Comparison of ENCODE assay signal across 17 cellular contexts in genomic region chr22:49406879-49407587, GRCh38.
DNase-seq lines count a peak whose midpoint lies in the region; ATAC-seq and TF ChIP-seq lines count a peak whose summit lies in the region.
"Had no signal": no experiment of that assay in that cellular context is flagged by ENCODE, and none has a peak within 500 bp of the region (broad histone marks: within the 10 kb centered on the region; RNA-seq: fewer than 3 reads in every experiment).

No MANE protein-coding gene starts in this region.

- no peaks in the 10 kb centered on the region for H3K36me3 Mint-ChIP-seq in activated CD8-positive, alpha-beta memory T cell treated with anti-CD3 and anti-CD28 coated beads, Interleukin-2, amount 10 ng/mL, durations not matched to agents 7 days and 5 days
- H3K36me3 Mint-ChIP-seq: CD4-positive, alpha-beta memory T cell had no signal

- CTCF ChIA-PET in activated CD8-positive, alpha-beta memory T cell treated with anti-CD3 and anti-CD28 coated beads, Interleukin-2, amount 10 ng/mL, durations not matched to agents 7 days and 5 days (lab: Charles Lee): no interaction called here

- no peak for ATAC-seq in activated CD8-positive, alpha-beta memory T cell treated with anti-CD3 and anti-CD28 coated beads, Interleukin-2, amount 10 ng/mL, durations not matched to agents 7 days and 5 days
- ATAC-seq in left lobe of liver (no peak), HG02852 (IDR thresholded peaks at IDR 0.05; ENCODE audit: unreplicated experiment) (no peak)
- ATAC-seq: A549 had no signal

- no peaks in the 10 kb centered on the region for H3K36me3 ChIP-seq in sigmoid colon
- H3K36me3 ChIP-seq: BLaER1 had no signal

- H3K27ac ChIP-seq in sigmoid colon: no peak overlapping the region
- H3K27ac ChIP-seq: A549, BLaER1, KMS-11 had no signal

- TF ChIP-seq CTCF in sigmoid colon (IDR thresholded peaks at IDR 0.05): no peak

- H3K27me3 ChIP-seq in sigmoid colon: peaks cover 0 to 33% (median 0%) of the 10 kb centered on the region in 3 donors
- H3K27me3 ChIP-seq: BLaER1 had no signal

- H3K4me3 Mint-ChIP-seq in activated CD8-positive, alpha-beta memory T cell treated with anti-CD3 and anti-CD28 coated beads, Interleukin-2, amount 10 ng/mL, durations not matched to agents 7 days and 5 days: no peak overlapping the region
- H3K4me3 Mint-ChIP-seq: CD4-positive, alpha-beta memory T cell had no signal

- no peak for TF ChIP-seq EP300 in sigmoid colon (IDR thresholded peaks at IDR 0.05)

- intact Hi-C loops in sigmoid colon (cut with DNase I): no loop called here

- no peak overlapping the region for H3K27ac Mint-ChIP-seq in activated CD8-positive, alpha-beta memory T cell treated with anti-CD3 and anti-CD28 coated beads, Interleukin-2, amount 10 ng/mL, durations not matched to agents 7 days and 5 days
- H3K27ac Mint-ChIP-seq: CD4-positive, alpha-beta memory T cell had no signal

- TF ChIP-seq POLR2A in sigmoid colon (IDR thresholded peaks at IDR 0.05): no peak

- 65 to 80% methylated on average over 19 of the region's 19 CpGs for WGBS in sigmoid colon, 2 donors

- H3K9me3 ChIP-seq in sigmoid colon: no peaks in the 10 kb centered on the region
- H3K9me3 ChIP-seq: A549 had no signal

- H3K9me3 Mint-ChIP-seq in activated CD8-positive, alpha-beta memory T cell treated with anti-CD3 and anti-CD28 coated beads, Interleukin-2, amount 10 ng/mL, durations not matched to agents 7 days and 5 days (ENCODE audit: low read depth): peaks cover 3% of the 10 kb centered on the region

- H3K27me3 Mint-ChIP-seq in activated CD8-positive, alpha-beta memory T cell treated with anti-CD3 and anti-CD28 coated beads, Interleukin-2, amount 10 ng/mL, durations not matched to agents 7 days and 5 days: peaks cover 3% of the 10 kb centered on the region

- DNase-seq in D341Med (ENCODE audit: low spot score): peak; percentile 9
- DNase-seq in activated CD8-positive, alpha-beta memory T cell treated with anti-CD3 and anti-CD28 coated beads, Interleukin-2, amount 10 ng/mL, durations not matched to agents 7 days and 5 days: peak; percentile 29
- peak; percentile 30 for DNase-seq in left lobe of liver (ENCODE audit: low spot score)
- peak; percentile 42 for DNase-seq in sigmoid colon
- no peak for DNase-seq in AML-193 (lab: John Stamatoyannopoulos, UW)
- no peak for DNase-seq in NCI-H2171 treated with DMSO at 0.1 percent for 48 hours (lab: John Stamatoyannopoulos, UW)
- DNase-seq: CD4-positive, alpha-beta memory T cell; DMS79; NCI-H1417; NCI-H187; NCI-H226; NCI-H524 treated with DMSO at 0.1 percent for 48 hours; SHP77 had no signal

- no peaks in the 10 kb centered on the region for H3K4me1 ChIP-seq in sigmoid colon
- H3K4me1 ChIP-seq: A549 had no signal

- no peaks in the 10 kb centered on the region for H3K4me1 Mint-ChIP-seq in activated CD8-positive, alpha-beta memory T cell treated with anti-CD3 and anti-CD28 coated beads, Interleukin-2, amount 10 ng/mL, durations not matched to agents 7 days and 5 days
- H3K4me1 Mint-ChIP-seq: CD4-positive, alpha-beta memory T cell had no signal

- no peak overlapping the region for H3K4me3 ChIP-seq in sigmoid colon
- H3K4me3 ChIP-seq: A549, BLaER1 had no signal

Comparison
In these comparisons a context has a peak if more than half of its experiments do, and no peak if none do; other contexts are left out.
1. DNase-seq: peak in D341Med (single experiment), activated CD8-positive, alpha-beta memory T cell treated with anti-CD3 and anti-CD28 coated beads, Interleukin-2, amount 10 ng/mL, durations not matched to agents 7 days and 5 days (single experiment), left lobe of liver (single experiment) and sigmoid colon (single experiment); none in AML-193 (0 of 2) and NCI-H2171 treated with DMSO at 0.1 percent for 48 hours (single experiment).